Comparison of ENCODE assay signal across 29 cellular contexts in genomic region chr11:98657711-98658110, GRCh38.
"Had no signal": no experiment of that assay in that cellular context is flagged by ENCODE, and none has a peak within 500 bp of the region (broad histone marks: within the 10 kb centered on the region; RNA-seq: fewer than 3 reads in every experiment).

No MANE protein-coding gene starts in this region.

- FAIRE-seq: small intestine, urothelium cell line had no signal

- H3K9me3 ChIP-seq: ovary, right lobe of liver, sigmoid colon, stomach, thoracic aorta, thyroid gland, tibial nerve, upper lobe of left lung, vagina had no signal

- H3K4me3 Mint-ChIP-seq: naive B cell; naive thymus-derived CD8-positive, alpha-beta T cell; nephron; stimulated activated effector memory CD8-positive, alpha-beta T cell treated with anti-CD3 and anti-CD28 coated beads, Interleukin-12 subunit alpha, Interleukin-12 subunit beta, amount 100 ng/mL, for 72 hours; stimulated activated naive B cell treated with anti-CD40 and anti-IgM and Interleukin-4, amounts not matched to agents 10 μg/mL and 1 μg/mL and 100 μg/mL, for 72 hours; stimulated activated naive CD8-positive, alpha-beta T cell treated with anti-CD3 and anti-CD28 coated beads, Interleukin-15, Interleukin-2, amounts not matched to agents 100 ng/mL and 50 ng/mL, for 24 hours had no signal

- H3K36me3 Mint-ChIP-seq: naive B cell; naive thymus-derived CD8-positive, alpha-beta T cell; stimulated activated effector memory CD8-positive, alpha-beta T cell treated with anti-CD3 and anti-CD28 coated beads, Interleukin-12 subunit alpha, Interleukin-12 subunit beta, amount 100 ng/mL, for 72 hours; stimulated activated naive B cell treated with anti-CD40 and anti-IgM and Interleukin-4, amounts not matched to agents 10 μg/mL and 1 μg/mL and 100 μg/mL, for 72 hours had no signal

- H3K36me3 ChIP-seq: ovary, right lobe of liver, sigmoid colon, stomach, thoracic aorta, thyroid gland, tibial nerve, upper lobe of left lung, vagina had no signal

- H3K9me3 Mint-ChIP-seq: nephron; stimulated activated naive CD8-positive, alpha-beta T cell treated with anti-CD3 and anti-CD28 coated beads, Interleukin-15, Interleukin-2, amounts not matched to agents 100 ng/mL and 50 ng/mL, for 24 hours had no signal

- H3K4me1 ChIP-seq: parathyroid adenoma, psoas muscle, right lobe of liver, sigmoid colon, stomach, thyroid gland, tibial nerve, upper lobe of left lung, vagina had no signal

- H3K27ac ChIP-seq: ovary, parathyroid adenoma, psoas muscle, right lobe of liver, sigmoid colon, stomach, thoracic aorta, thyroid gland, tibial nerve, upper lobe of left lung, vagina had no signal

- H3K4me3 ChIP-seq: ovary, psoas muscle, right lobe of liver, sigmoid colon, stomach, thoracic aorta, thyroid gland, tibial nerve, upper lobe of left lung, vagina had no signal

- H3K4me1 Mint-ChIP-seq: naive B cell; naive thymus-derived CD8-positive, alpha-beta T cell; stimulated activated effector memory CD8-positive, alpha-beta T cell treated with anti-CD3 and anti-CD28 coated beads, Interleukin-12 subunit alpha, Interleukin-12 subunit beta, amount 100 ng/mL, for 72 hours; stimulated activated naive B cell treated with anti-CD40 and anti-IgM and Interleukin-4, amounts not matched to agents 10 μg/mL and 1 μg/mL and 100 μg/mL, for 72 hours had no signal

- H3K27me3 Mint-ChIP-seq: naive B cell; naive thymus-derived CD8-positive, alpha-beta T cell; progenitor cell of endocrine pancreas; stimulated activated naive B cell treated with anti-CD40 and anti-IgM and Interleukin-4, amounts not matched to agents 10 μg/mL and 1 μg/mL and 100 μg/mL, for 72 hours; stimulated activated naive CD8-positive, alpha-beta T cell treated with anti-CD3 and anti-CD28 coated beads, Interleukin-15, Interleukin-2, amounts not matched to agents 100 ng/mL and 50 ng/mL, for 24 hours had no signal

- H3K27ac Mint-ChIP-seq: naive B cell; naive thymus-derived CD8-positive, alpha-beta T cell; nephron; progenitor cell of endocrine pancreas; stimulated activated effector memory CD8-positive, alpha-beta T cell treated with anti-CD3 and anti-CD28 coated beads, Interleukin-12 subunit alpha, Interleukin-12 subunit beta, amount 100 ng/mL, for 72 hours; stimulated activated naive B cell treated with anti-CD40 and anti-IgM and Interleukin-4, amounts not matched to agents 10 μg/mL and 1 μg/mL and 100 μg/mL, for 72 hours; stimulated activated naive CD8-positive, alpha-beta T cell treated with anti-CD3 and anti-CD28 coated beads, Interleukin-15, Interleukin-2, amounts not matched to agents 100 ng/mL and 50 ng/mL, for 24 hours had no signal

- H3K27me3 ChIP-seq: ovary, right lobe of liver, sigmoid colon, stomach, thyroid gland, tibial nerve, upper lobe of left lung, vagina had no signal

- H2AFZ ChIP-seq: parathyroid adenoma had no signal

- ATAC-seq: naive thymus-derived CD8-positive, alpha-beta T cell; psoas muscle; right cardiac atrium; right lobe of liver; stimulated activated effector memory CD8-positive, alpha-beta T cell treated with anti-CD3 and anti-CD28 coated beads, Interleukin-12 subunit alpha, Interleukin-12 subunit beta, amount 100 ng/mL, for 72 hours; stimulated activated naive B cell treated with anti-CD40 and anti-IgM and Interleukin-4, amounts not matched to agents 10 μg/mL and 1 μg/mL and 100 μg/mL, for 72 hours had no signal

- H3K9ac ChIP-seq: parathyroid adenoma had no signal

- DNase-seq: naive B cell; naive thymus-derived CD8-positive, alpha-beta T cell; occipital lobe; ovary; posterior cingulate gyrus; psoas muscle; right cardiac atrium; right lobe of liver; sigmoid colon; small intestine; stimulated activated CD4-positive, alpha-beta T cell treated with anti-CD3 and anti-CD28 coated beads, Interleukin-15, amount 100 ng/mL, for 24 hours; stimulated activated CD4-positive, alpha-beta T cell treated with anti-CD3 and anti-CD28 coated beads, Interleukin-2, amount 100 ng/mL, for 24 hours; stimulated activated CD4-positive, alpha-beta T cell treated with anti-CD3 and anti-CD28 coated beads, Interleukin-2, amount 100 ng/mL, for 48 hours; stimulated activated CD4-positive, alpha-beta T cell treated with anti-CD3 and anti-CD28 coated beads, Interleukin-4, amount 100 ng/mL, for 24 hours; stimulated activated naive B cell treated with anti-CD40 and anti-IgM and Interleukin-4, amounts not matched to agents 10 μg/mL and 1 μg/mL and 100 μg/mL, for 72 hours; stimulated activated naive CD4-positive, alpha-beta T cell treated with Interleukin-2 at 50 U/mL for 16 hours; stomach; thyroid gland; trophoblast cell; upper lobe of left lung had no signal
